Comparison of ENCODE assay signal across 13 cellular contexts in genomic region chr4:147620315-147620714, GRCh38. TPM values are rescaled to one million over a fixed set of nuclear protein-coding genes. Genes with fewer than 3 reads are reported as not detected.
A peak's percentile ranks its signal among the peaks of the same experiment; 100 is the strongest.
DNase-seq lines count a peak whose midpoint lies in the region; ATAC-seq and TF ChIP-seq lines count a peak whose summit lies in the region.
"Had no signal": no experiment of that assay in that cellular context is flagged by ENCODE, and none has a peak within 500 bp of the region (broad histone marks: within the 10 kb centered on the region; RNA-seq: fewer than 3 reads in every experiment).

No MANE protein-coding gene starts in this region.

- peaks cover 30% of the 10 kb centered on the region for H3K79me2 ChIP-seq in PC-9 (ENCODE audit: low read depth)

- no peak for TF ChIP-seq CTCF in PC-9 (conservative IDR thresholded peaks at IDR 0.05)

- no peak overlapping the region; a peak in 1 of 20 replicates for H3K4me3 ChIP-seq in BLaER1 treated with 17β-estradiol and CSF1 and Interleukin-3, amounts not matched to agents 10 nM and 100 nM
- no peak overlapping the region for H3K4me3 ChIP-seq in PC-9

- peaks cover 16 to 25% (median 24%) of the 10 kb centered on the region in 3 donors for H3K36me3 Mint-ChIP-seq in immature natural killer cell

- peak overlapping the region in 4 of 5 donors; percentile 6 to 65 (median 33) for H3K4me3 Mint-ChIP-seq in immature natural killer cell

- no peaks in the 10 kb centered on the region for H3F3A ChIP-seq in PC-9 (ENCODE audit: insufficient read depth, low read depth)

- no peaks in the 10 kb centered on the region for H3K9me3 Mint-ChIP-seq in immature natural killer cell
- H3K9me3 Mint-ChIP-seq: activated B cell treated with CpG ODN at 0.5 μM for 24 hours had no signal

- no TSS peak for BruUV-seq in PC-9 (replicated peaks; lab: Mats Ljungman, UMichigan)

- H3K9me3 ChIP-seq in BLaER1 treated with 17β-estradiol and CSF1 and Interleukin-3, amounts not matched to agents 10 nM and 100 nM (replicated peaks in 1 of 11): no peaks in the 10 kb centered on the region
- H3K9me3 ChIP-seq in PC-9 (ENCODE audit: insufficient read depth, low read depth): no peaks in the 10 kb centered on the region

- H3K27me3 ChIP-seq in BLaER1 treated with 17β-estradiol and CSF1 and Interleukin-3, amounts not matched to agents 10 nM and 100 nM: no peaks in the 10 kb centered on the region
- H3K27me3 ChIP-seq in PC-9 (ENCODE audit: insufficient read depth, low read depth): no peaks in the 10 kb centered on the region

- POLR2A ChIA-PET in PC-9 (lab: Charles Lee; ENCODE audit: unreplicated experiment): no interaction called here

- peaks cover 8 to 49% (median 35%) of the 10 kb centered on the region in 11 experiments; a peak in 15 of 22 replicates for H4K20me1 ChIP-seq in BLaER1 treated with 17β-estradiol and CSF1 and Interleukin-3, amounts not matched to agents 10 nM and 100 nM
- no peaks in the 10 kb centered on the region for H4K20me1 ChIP-seq in PC-9 (ENCODE audit: insufficient read depth)

- no peak overlapping the region for H3K27ac ChIP-seq in BLaER1 treated with 17β-estradiol and CSF1 and Interleukin-3, amounts not matched to agents 10 nM and 100 nM
- no peak overlapping the region for H3K27ac ChIP-seq in PC-9

- no peak for ATAC-seq in GM19452 (IDR thresholded peaks at IDR 0.05; ENCODE audit: unreplicated experiment)
- ATAC-seq: right cardiac atrium had no signal

- DNase-seq in GF-D8 (lab: John Stamatoyannopoulos, UW) (peak; percentile 9), PC-9 (no peak), immature natural killer cell (no peak), RKO (ENCODE audit: low spot score) (no peak), mucosa of gallbladder (ENCODE audit: low spot score) (no peak), OCI-M2 (lab: John Stamatoyannopoulos, UW; ENCODE audit: unreplicated experiment) (no peak)
- DNase-seq: activated B cell treated with CpG ODN at 0.5 μM for 24 hours; activated effector memory CD4-positive, alpha-beta T cell treated with Interleukin-2 at 50 U/mL for 16 hours; MM.1S; NCI-H2227 treated with DMSO at 0.1 percent for 48 hours; right cardiac atrium had no signal

- H3K4me1 Mint-ChIP-seq in immature natural killer cell: peaks cover 54 to 77% of the 10 kb centered on the region in 2 donors

- no peaks in the 10 kb centered on the region for H3K9me2 ChIP-seq in PC-9 (ENCODE audit: insufficient read depth)

- H3K4me1 ChIP-seq in BLaER1 treated with 17β-estradiol and CSF1 and Interleukin-3, amounts not matched to agents 10 nM and 100 nM: peaks cover 27 to 50% (median 37%) of the 10 kb centered on the region in 10 experiments
- H3K4me1 ChIP-seq in PC-9 (replicated peaks; ENCODE audit: insufficient read depth): no peaks in the 10 kb centered on the region; the same call in 1 of the 2 replicates

- peaks cover 38 to 61% (median 51%) of the 10 kb centered on the region in 11 experiments for H3K36me3 ChIP-seq in BLaER1 treated with 17β-estradiol and CSF1 and Interleukin-3, amounts not matched to agents 10 nM and 100 nM
- H3K36me3 ChIP-seq in PC-9 (ENCODE audit: low read depth): no peaks in the 10 kb centered on the region

- H3K27ac Mint-ChIP-seq in immature natural killer cell: peak overlapping the region in 2 of 6 donors; percentile 1 to 36
- H3K27ac Mint-ChIP-seq: activated B cell treated with CpG ODN at 0.5 μM for 24 hours had no signal

- no peak overlapping the region for H2AFZ ChIP-seq in PC-9

- H3K4me2 ChIP-seq in BLaER1 treated with 17β-estradiol and CSF1 and Interleukin-3, amounts not matched to agents 10 nM and 100 nM: peak overlapping the region; percentile 40 to 95 (median 92)
- peak overlapping the region; percentile 7; the same call in 1 of the 2 replicates for H3K4me2 ChIP-seq in PC-9

- CTCF ChIA-PET in PC-9 (lab: Charles Lee): interaction anchor here (0.7 kb wide), 1 partner anchor 217 kb away, joined by 4 read pairs; no protein-coding TSS in a partner anchor

- intact Hi-C loops in PC-9 (cut with micrococcal nuclease; ENCODE audit: unreplicated experiment): no loop called here

- no peak overlapping the region for H3K9ac ChIP-seq in BLaER1 treated with 17β-estradiol and CSF1 and Interleukin-3, amounts not matched to agents 10 nM and 100 nM

- H3K27me3 Mint-ChIP-seq in immature natural killer cell (ENCODE audit: low read depth in 3 of 3): peaks cover 0 to 8% (median 7%) of the 10 kb centered on the region in 3 donors

RNA-seq across cellular contexts. Expression of gene TMEM184C, which starts 3.1 kb away (rescaled TPM):
- 29.1 and 40.4 TPM in 2 replicates for total RNA-seq in PC-9 (2021)
- polyA plus RNA-seq in immature natural killer cell: 10 to 100 TPM; 12.8 to 31.5 (median 21.6) TPM
- total RNA-seq in mucosa of gallbladder: 45.5 TPM
